Comparison of ENCODE assay signal across 18 cellular contexts in genomic region chr19:52211926-52212571, GRCh38. TPM values are rescaled to one million over a fixed set of nuclear protein-coding genes. Genes with fewer than 3 reads are reported as not detected.
DNase-seq lines count a peak whose midpoint lies in the region; ATAC-seq and TF ChIP-seq lines count a peak whose summit lies in the region.
"Had no signal": no experiment of that assay in that cellular context is flagged by ENCODE, and none has a peak within 500 bp of the region (broad histone marks: within the 10 kb centered on the region; RNA-seq: fewer than 3 reads in every experiment).

No MANE protein-coding gene starts in this region.

- peak; percentile 44 for DNase-seq in activated effector memory CD4-positive, alpha-beta T cell treated with anti-CD3 and anti-CD28 coated beads, Interleukin-2, amount 50 U/mL, for 16 hours
- no peak for DNase-seq in activated effector memory CD4-positive, alpha-beta T cell treated with Interleukin-2 at 50 U/mL for 16 hours
- DNase-seq in PC-3 (peak; percentile 31), endothelial cell (ENCODE audit: low spot score) (no peak), sciatic nerve (ENCODE audit: low spot score) (peak; percentile 10), NCI-H2227 treated with DMSO at 0.1 percent for 48 hours (lab: John Stamatoyannopoulos, UW) (no peak), SHP77 treated with DMSO at 0.1 percent for 48 hours (lab: John Stamatoyannopoulos, UW) (no peak)
- DNase-seq: 8988T; BE2C; CD8-positive, alpha-beta T cell; DMS79; HCEC 1CT; NCI-H146; NCI-H2081 treated with DMSO at 0.1 percent for 48 hours; NCI-H524; SHP77 had no signal

- BruUV-seq in PC-3 (replicated peaks; lab: Mats Ljungman, UMichigan), result no TSS peak

- intact Hi-C loops in PC-3 (cut with micrococcal nuclease) (no loop called here), sciatic nerve (cut with DNase I) (no loop called here)

- H3K27ac Mint-ChIP-seq in endothelial cell (ENCODE audit: unreplicated experiment), result peak overlapping the region; percentile 31
- H3K27ac Mint-ChIP-seq: CD8-positive, alpha-beta T cell had no signal

- TF ChIP-seq CTCF in PC-3 (conservative IDR thresholded peaks at IDR 0.05; ENCODE audit: low read depth, low read length), result no peak
- TF ChIP-seq CTCF in endothelial cell (IDR thresholded peaks at IDR 0.05; ENCODE audit: unreplicated experiment), result no peak

- H3K27me3 ChIP-seq in PC-3 (ENCODE audit: low read length), result no peaks in the 10 kb centered on the region
- H3K27me3 ChIP-seq: BE2C had no signal

- no peak overlapping the region for H3K27ac ChIP-seq in PC-3 (ENCODE audit: low read length)

- no peaks in the 10 kb centered on the region for H3K4me1 Mint-ChIP-seq in endothelial cell (ENCODE audit: unreplicated experiment)

- no peaks in the 10 kb centered on the region for H3K9me2 ChIP-seq in PC-3 (replicated peaks; ENCODE audit: low read length)

- H3F3A ChIP-seq in PC-3 (ENCODE audit: low read length, unreplicated experiment), result no peaks in the 10 kb centered on the region

- peaks cover 46% of the 10 kb centered on the region for H3K36me3 Mint-ChIP-seq in endothelial cell (ENCODE audit: low read depth, unreplicated experiment)

- peaks cover 88% of the 10 kb centered on the region for H3K36me3 ChIP-seq in PC-3 (ENCODE audit: low read depth, low read length)

- H3K9me3 Mint-ChIP-seq in endothelial cell (ENCODE audit: unreplicated experiment), result no peaks in the 10 kb centered on the region
- H3K9me3 Mint-ChIP-seq: CD8-positive, alpha-beta T cell had no signal

- H3K4me2 ChIP-seq in PC-3 (ENCODE audit: low read length), result no peak overlapping the region

- H3K9me3 ChIP-seq in PC-3 (ENCODE audit: low read length), result no peaks in the 10 kb centered on the region
- H3K9me3 ChIP-seq: BE2C had no signal

- CTCF ChIA-PET in PC-3 (lab: Charles Lee), result no interaction called here

- no peak overlapping the region for H3K4me3 ChIP-seq in PC-3 (ENCODE audit: low read length)

- H3K4me3 Mint-ChIP-seq in endothelial cell (ENCODE audit: unreplicated experiment), result peak overlapping the region; percentile 42
- H3K4me3 Mint-ChIP-seq: CD8-positive, alpha-beta T cell had no signal

- ATAC-seq in PC-3 (peak; percentile 18; the same call in 1 of the 2 replicates), sciatic nerve (no peak), HG03571 (IDR thresholded peaks at IDR 0.05; ENCODE audit: unreplicated experiment) (no peak)
- ATAC-seq: CD8-positive, alpha-beta T cell; SK-N-SH treated with all-trans-retinoic acid at 6 μM for 48 hours had no signal

- peaks cover 7% of the 10 kb centered on the region for H3K4me1 ChIP-seq in PC-3 (ENCODE audit: insufficient read depth, low read length)
- H3K4me1 ChIP-seq: BE2C had no signal

- no peak overlapping the region for H2AFZ ChIP-seq in PC-3 (ENCODE audit: low read length)

- peaks cover 3% of the 10 kb centered on the region for H3K27me3 Mint-ChIP-seq in endothelial cell (ENCODE audit: unreplicated experiment)

- H3K79me2 ChIP-seq in PC-3 (ENCODE audit: low read length), result peaks cover 16% of the 10 kb centered on the region

- peaks cover 17% of the 10 kb centered on the region; the same call in 1 of the 2 replicates for H4K20me1 ChIP-seq in PC-3 (ENCODE audit: low read length)

- POLR2A ChIA-PET in PC-3 (lab: Charles Lee; ENCODE audit: unreplicated experiment), result no interaction called here

- no peak overlapping the region for H3K9ac ChIP-seq in PC-3 (ENCODE audit: low read length)

RNA-seq across cellular contexts. Expression of gene PPP2R1A, which starts 22.2 kb away (rescaled TPM):
- total RNA-seq in PC-3 (2014; rRNA removed) (336 and 427 TPM in 2 replicates), endothelial cell (ENCODE audit: unreplicated experiment) (302 TPM), sciatic nerve (139 TPM)

RNA-seq across cellular contexts. Expression of gene ZNF836, which starts 40.6 kb away (rescaled TPM):
- 2.6 and 8.0 TPM in 2 replicates for total RNA-seq in PC-3 (2014; rRNA removed)
- total RNA-seq in endothelial cell (ENCODE audit: unreplicated experiment), result 15.4 TPM
- total RNA-seq in sciatic nerve, result 19.7 TPM

RNA-seq across cellular contexts. Expression of gene ZNF766, which starts 57.3 kb away (rescaled TPM):
- total RNA-seq in PC-3 (2014; rRNA removed), result 9.1 and 11.7 TPM in 2 replicates
- 16.4 TPM for total RNA-seq in endothelial cell (ENCODE audit: unreplicated experiment)
- 21.0 TPM for total RNA-seq in sciatic nerve

Comparison
In these comparisons a context has a peak if more than half of its experiments do, and no peak if none do; other contexts are left out.
1. DNase-seq: peak in activated effector memory CD4-positive, alpha-beta T cell treated with anti-CD3 and anti-CD28 coated beads, Interleukin-2, amount 50 U/mL, for 16 hours (single experiment), PC-3 (single experiment) and sciatic nerve (single experiment); none in activated effector memory CD4-positive, alpha-beta T cell treated with Interleukin-2 at 50 U/mL for 16 hours (single experiment), endothelial cell (single experiment), NCI-H2227 treated with DMSO at 0.1 percent for 48 hours (single experiment) and SHP77 treated with DMSO at 0.1 percent for 48 hours (single experiment).